Comparison of ENCODE assay signal across 1 cellular context in the genomic region with DNA sequence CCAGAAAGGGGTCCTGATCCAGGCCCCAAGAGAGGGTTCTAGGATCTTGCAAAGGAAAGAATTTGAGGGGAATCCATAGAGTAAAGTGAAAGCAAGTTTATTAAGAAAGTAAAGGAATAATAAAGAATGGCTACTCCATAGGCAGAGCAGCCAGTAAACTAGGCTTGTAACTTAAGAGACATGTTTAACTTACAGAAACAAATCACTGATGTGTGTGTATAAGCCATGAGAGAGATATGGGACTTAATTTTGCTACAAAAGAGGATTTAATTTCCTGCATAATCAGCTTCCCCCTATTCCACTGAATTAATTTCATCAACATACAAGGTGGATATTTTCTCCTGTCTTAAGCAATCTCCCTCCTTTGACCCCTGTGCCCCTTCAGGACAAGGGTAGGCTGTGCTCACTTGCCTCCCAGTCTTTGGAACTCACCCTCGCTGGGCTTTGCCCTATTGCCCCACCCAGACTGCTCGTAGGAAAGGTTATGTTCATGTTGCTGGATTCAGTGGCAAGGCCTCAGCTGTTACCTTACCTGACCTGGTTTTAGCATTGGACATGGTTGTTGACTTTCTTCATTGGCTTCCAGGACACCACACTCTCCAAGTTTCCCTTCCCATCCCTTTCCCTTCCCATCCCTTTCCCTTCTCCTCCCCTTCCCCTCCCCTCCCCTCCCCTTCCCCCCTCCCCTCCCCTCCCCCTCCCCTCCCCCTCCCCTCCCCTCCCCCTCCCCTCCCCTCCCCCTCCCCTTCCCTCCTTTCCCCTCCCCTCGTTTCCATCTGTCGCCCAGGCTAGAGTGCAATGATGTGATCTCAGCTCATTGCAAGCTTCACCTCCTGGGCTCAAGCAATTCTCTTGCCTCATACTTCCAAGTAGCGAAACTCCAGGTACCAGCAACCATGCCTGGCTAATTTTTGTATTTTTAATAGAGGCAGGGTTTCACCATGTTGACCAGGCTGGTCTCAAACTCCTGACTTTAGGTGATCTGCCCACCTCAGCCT.
A peak's percentile ranks its signal among the peaks of the same experiment; 100 is the strongest.
TF ChIP-seq lines count a peak whose summit lies in the region.

No MANE protein-coding gene starts in this region.

TF ChIP-seq in HepG2, 621 proteins besides CTCF, POLR2A, EP300 and RAD21 (continued from another document and continues in another):
- TF ChIP-seq ZNF646 (CRISPR knock-in tag; IDR thresholded peaks at IDR 0.05) (no peak), BATF2 (CRISPR knock-in tag; IDR thresholded peaks at IDR 0.05) (no peak), CAMTA2 (CRISPR knock-in tag; IDR thresholded peaks at IDR 0.05; ENCODE audit: borderline replicate concordance) (no peak), ZNF136 (CRISPR knock-in tag; IDR thresholded peaks at IDR 0.05; ENCODE audit: low read depth) (no peak), ZFX (CRISPR knock-in tag; IDR thresholded peaks at IDR 0.05; ENCODE audit: low read depth) (peak; percentile 73), ATF4 (CRISPR knock-in tag; IDR thresholded peaks at IDR 0.05) (no peak), ZNF883 (CRISPR knock-in tag; IDR thresholded peaks at IDR 0.05; ENCODE audit: not compliant biosample characterization) (no peak), HMGXB3 (CRISPR knock-in tag; IDR thresholded peaks at IDR 0.05; ENCODE audit: borderline replicate concordance) (no peak), HNF1A (IDR thresholded peaks at IDR 0.05; ENCODE audit: low read depth) (no peak), HNF1A (CRISPR knock-in tag; IDR thresholded peaks at IDR 0.05; ENCODE audit: borderline replicate concordance) (no peak), CERS6 (CRISPR knock-in tag; IDR thresholded peaks at IDR 0.05) (no peak), MBNL3 (CRISPR knock-in tag; conservative IDR thresholded peaks at IDR 0.05) (no peak), TEAD3 (CRISPR knock-in tag; optimal IDR thresholded peaks at IDR 0.05; ENCODE audit: borderline replicate concordance) (peak; percentile 83), GMEB1 (CRISPR knock-in tag; IDR thresholded peaks at IDR 0.05; ENCODE audit: borderline replicate concordance) (no peak), RELA (CRISPR knock-in tag; IDR thresholded peaks at IDR 0.05) (no peak)
- TF ChIP-seq, protein P1, sequence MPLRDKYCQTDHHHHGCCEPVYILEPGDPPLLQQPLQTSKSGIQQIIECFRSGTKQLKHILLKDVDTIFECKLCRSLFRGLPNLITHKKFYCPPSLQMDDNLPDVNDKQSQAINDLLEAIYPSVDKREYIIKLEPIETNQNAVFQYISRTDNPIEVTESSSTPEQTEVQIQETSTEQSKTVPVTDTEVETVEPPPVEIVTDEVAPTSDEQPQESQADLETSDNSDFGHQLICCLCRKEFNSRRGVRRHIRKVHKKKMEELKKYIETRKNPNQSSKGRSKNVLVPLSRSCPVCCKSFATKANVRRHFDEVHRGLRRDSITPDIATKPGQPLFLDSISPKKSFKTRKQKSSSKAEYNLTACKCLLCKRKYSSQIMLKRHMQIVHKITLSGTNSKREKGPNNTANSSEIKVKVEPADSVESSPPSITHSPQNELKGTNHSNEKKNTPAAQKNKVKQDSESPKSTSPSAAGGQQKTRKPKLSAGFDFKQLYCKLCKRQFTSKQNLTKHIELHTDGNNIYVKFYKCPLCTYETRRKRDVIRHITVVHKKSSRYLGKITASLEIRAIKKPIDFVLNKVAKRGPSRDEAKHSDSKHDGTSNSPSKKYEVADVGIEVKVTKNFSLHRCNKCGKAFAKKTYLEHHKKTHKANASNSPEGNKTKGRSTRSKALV (CRISPR knock-in tag; IDR thresholded peaks at IDR 0.05): no peak
- TF ChIP-seq, protein P2, sequence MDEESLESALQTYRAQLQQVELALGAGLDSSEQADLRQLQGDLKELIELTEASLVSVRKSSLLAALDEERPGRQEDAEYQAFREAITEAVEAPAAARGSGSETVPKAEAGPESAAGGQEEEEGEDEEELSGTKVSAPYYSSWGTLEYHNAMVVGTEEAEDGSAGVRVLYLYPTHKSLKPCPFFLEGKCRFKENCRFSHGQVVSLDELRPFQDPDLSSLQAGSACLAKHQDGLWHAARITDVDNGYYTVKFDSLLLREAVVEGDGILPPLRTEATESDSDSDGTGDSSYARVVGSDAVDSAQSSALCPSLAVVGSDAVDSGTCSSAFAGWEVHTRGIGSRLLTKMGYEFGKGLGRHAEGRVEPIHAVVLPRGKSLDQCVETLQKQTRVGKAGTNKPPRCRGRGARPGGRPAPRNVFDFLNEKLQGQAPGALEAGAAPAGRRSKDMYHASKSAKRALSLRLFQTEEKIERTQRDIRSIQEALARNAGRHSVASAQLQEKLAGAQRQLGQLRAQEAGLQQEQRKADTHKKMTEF (CRISPR knock-in tag; IDR thresholded peaks at IDR 0.05): no peak
